In the genomic region with DNA sequence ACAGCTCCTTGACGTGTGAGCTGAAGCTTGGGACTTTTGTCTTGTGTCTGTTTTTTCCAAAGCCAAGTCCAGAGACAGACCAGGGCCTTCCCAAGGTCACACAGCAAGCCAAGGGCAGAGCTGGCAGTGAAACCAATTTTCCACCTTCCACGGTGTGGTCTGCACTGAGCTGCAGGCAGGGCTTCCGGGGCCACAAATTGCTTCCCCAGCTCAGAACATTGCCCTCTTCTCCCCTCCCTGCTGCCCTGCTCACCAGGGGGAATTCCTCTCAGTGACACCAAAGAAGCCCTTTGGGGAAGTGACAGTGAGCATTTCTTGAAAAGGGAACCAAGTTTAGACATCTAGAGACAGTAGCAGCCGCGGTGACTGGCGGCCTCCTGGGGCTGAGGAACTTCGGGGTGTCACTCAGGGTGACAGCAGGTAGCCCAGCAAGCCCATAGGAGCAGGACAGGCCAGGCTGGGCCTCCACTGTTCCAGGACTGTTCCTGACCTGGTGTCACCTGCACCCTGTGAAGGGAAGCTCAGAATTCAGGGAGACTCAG, we compare ENCODE assay signal across 9 cellular contexts. TPM values are rescaled to one million over a fixed set of nuclear protein-coding genes. Genes with fewer than 3 reads are reported as not detected.
DNase-seq lines count a peak whose midpoint lies in the region; ATAC-seq, FAIRE-seq and TF ChIP-seq lines count a peak whose summit lies in the region.
"Had no signal": no experiment of that assay in that cellular context is flagged by ENCODE, and none has a peak within 500 bp of the region (broad histone marks: within the 10 kb centered on the region; RNA-seq: fewer than 3 reads in every experiment).

No MANE protein-coding gene starts in this region.

- TF ChIP-seq CTCF in KMS-11 (conservative IDR thresholded peaks at IDR 0.05; ENCODE audit: low read depth, low read length), result no peak

- H3K27me3 ChIP-seq in KMS-11 (ENCODE audit: insufficient read depth, low read depth), result no peaks in the 10 kb centered on the region

- H3K9me3 Mint-ChIP-seq in activated CD8-positive, alpha-beta T cell treated with anti-CD3 and anti-CD28 coated beads, Interleukin-2, amount 10 ng/mL, durations not matched to agents 7 days and 5 days (ENCODE audit: insufficient read depth), result no peaks in the 10 kb centered on the region

- H3K27ac ChIP-seq in KMS-11, result peak overlapping the region; percentile 85

- FAIRE-seq in urothelium cell line (lab: Jason Lieb, UNC), result no peak

- peak; percentile 47 for ATAC-seq in GM21528 (IDR thresholded peaks at IDR 0.05; ENCODE audit: low FRiP score, unreplicated experiment)
- peak; percentile 75 for ATAC-seq in activated CD8-positive, alpha-beta T cell treated with anti-CD3 and anti-CD28 coated beads, Interleukin-2, amount 10 ng/mL, durations not matched to agents 7 days and 5 days
- ATAC-seq in left cardiac atrium, result peak; percentile 15 to 27

- no peaks in the 10 kb centered on the region for H3K27me3 Mint-ChIP-seq in activated CD8-positive, alpha-beta T cell treated with anti-CD3 and anti-CD28 coated beads, Interleukin-2, amount 10 ng/mL, durations not matched to agents 7 days and 5 days (ENCODE audit: low read depth)

- no peaks in the 10 kb centered on the region for H3K36me3 Mint-ChIP-seq in activated CD8-positive, alpha-beta T cell treated with anti-CD3 and anti-CD28 coated beads, Interleukin-2, amount 10 ng/mL, durations not matched to agents 7 days and 5 days (ENCODE audit: low read depth)

- no peaks in the 10 kb centered on the region for H3K36me3 ChIP-seq in KMS-11 (ENCODE audit: insufficient read depth)

- peak overlapping the region; percentile 95 for H3K27ac Mint-ChIP-seq in activated CD8-positive, alpha-beta T cell treated with anti-CD3 and anti-CD28 coated beads, Interleukin-2, amount 10 ng/mL, durations not matched to agents 7 days and 5 days

- intact Hi-C loops in left cardiac atrium (cut with DNase I), result loop anchor here in 1 of 2 donors (5.0 kb wide), 1 partner anchor 373 kb away; no protein-coding TSS in a partner anchor

- H3K4me1 ChIP-seq in KMS-11 (ENCODE audit: low read depth, poor library complexity, severe bottlenecking), result peaks cover 45% of the 10 kb centered on the region

- H3K4me3 Mint-ChIP-seq in activated CD8-positive, alpha-beta T cell treated with anti-CD3 and anti-CD28 coated beads, Interleukin-2, amount 10 ng/mL, durations not matched to agents 7 days and 5 days, result peak overlapping the region; percentile 68

- H3K4me2 ChIP-seq in KMS-11, result peak overlapping the region; percentile 38

- DNase-seq in ELF-1 (ENCODE audit: low read depth, low spot score), result peak; percentile 35
- peak; percentile 74 for DNase-seq in activated CD8-positive, alpha-beta T cell treated with anti-CD3 and anti-CD28 coated beads, Interleukin-2, amount 10 ng/mL, durations not matched to agents 7 days and 5 days
- peak; percentile 39 for DNase-seq in left cardiac atrium
- DNase-seq in stimulated activated CD4-positive, alpha-beta T cell treated with anti-CD3 and anti-CD28 coated beads, TNF-alpha, amount 100 ng/mL, for 24 hours (ENCODE audit: low read depth in 3 of 3), result peak; percentile 36 to 60 (median 39)
- no peak for DNase-seq in NCI-H187 (lab: John Stamatoyannopoulos, UW)
- no peak for DNase-seq in urothelium cell line (ENCODE audit: low spot score)

- H4K20me1 ChIP-seq in KMS-11 (ENCODE audit: insufficient read depth), result no peaks in the 10 kb centered on the region

- H3K79me2 ChIP-seq in KMS-11 (ENCODE audit: insufficient read depth, low read depth), result no peaks in the 10 kb centered on the region

- POLR2A ChIA-PET in activated CD8-positive, alpha-beta T cell treated with anti-CD3 and anti-CD28 coated beads, Interleukin-2, amount 10 ng/mL, durations not matched to agents 7 days and 5 days (lab: Charles Lee), result interaction anchor here (0.6 to 4.7 kb wide), 15 partner anchors 8 to 389 kb away, joined by 3 to 25 read pairs (median 5); a partner anchor contains a TSS

- no peak overlapping the region for H3K4me3 ChIP-seq in KMS-11 (IDR thresholded peaks at IDR 0.05; ENCODE audit: insufficient read depth, low read depth, low read length)

- peak overlapping the region; percentile 66; the same call in 1 of the 2 replicates for H2AFZ ChIP-seq in KMS-11 (ENCODE audit: low read depth)

- peak overlapping the region; percentile 49 for H3K9ac ChIP-seq in KMS-11

- CTCF ChIA-PET in activated CD8-positive, alpha-beta T cell treated with anti-CD3 and anti-CD28 coated beads, Interleukin-2, amount 10 ng/mL, durations not matched to agents 7 days and 5 days (lab: Charles Lee), result interaction anchor here (0.7 to 12.4 kb wide), 18 partner anchors 9 to 584 kb away, joined by 3 to 436 read pairs (median 20); a partner anchor contains a TSS

- H3K4me1 Mint-ChIP-seq in activated CD8-positive, alpha-beta T cell treated with anti-CD3 and anti-CD28 coated beads, Interleukin-2, amount 10 ng/mL, durations not matched to agents 7 days and 5 days (ENCODE audit: low read depth), result peaks cover 67% of the 10 kb centered on the region

RNA-seq across cellular contexts. Expression of a gene that starts 9.2 kb away (rescaled TPM):
- total RNA-seq in activated CD8-positive, alpha-beta T cell treated with anti-CD3 and anti-CD28 coated beads, Interleukin-2, amount 10 ng/mL, durations not matched to agents 7 days and 5 days, result 10 to 100 TPM; 22.5 to 24.3 TPM
- total RNA-seq in left cardiac atrium, result 1 to 10 TPM; 1.6 to 1.9 TPM

RNA-seq across cellular contexts. Expression of a gene that starts 18.3 kb away (rescaled TPM):
- total RNA-seq in activated CD8-positive, alpha-beta T cell treated with anti-CD3 and anti-CD28 coated beads, Interleukin-2, amount 10 ng/mL, durations not matched to agents 7 days and 5 days, result under 1 TPM; 0.16 to 0.37 TPM
- total RNA-seq in left cardiac atrium, result under 1 TPM; 0.76 to 0.88 TPM
- total RNA-seq: glomerular endothelial cell had no signal

Comparison
In these comparisons a context has a peak if more than half of its experiments do, and no peak if none do; other contexts are left out.
1. DNase-seq: peak in ELF-1 (single experiment), activated CD8-positive, alpha-beta T cell treated with anti-CD3 and anti-CD28 coated beads, Interleukin-2, amount 10 ng/mL, durations not matched to agents 7 days and 5 days (single experiment), left cardiac atrium (single experiment) and stimulated activated CD4-positive, alpha-beta T cell treated with anti-CD3 and anti-CD28 coated beads, TNF-alpha, amount 100 ng/mL, for 24 hours (3 of 3); none in NCI-H187 (0 of 2) and urothelium cell line (single experiment).
2. ATAC-seq: peak in every context shown above with its lines; median percentile 75 in activated CD8-positive, alpha-beta T cell treated with anti-CD3 and anti-CD28 coated beads, Interleukin-2, amount 10 ng/mL, durations not matched to agents 7 days and 5 days; 47 in GM21528; 21 in left cardiac atrium.
3. RNA of a gene that starts 9.2 kb away (total RNA-seq): 22.5 to 24.3 TPM in activated CD8-positive, alpha-beta T cell treated with anti-CD3 and anti-CD28 coated beads, Interleukin-2, amount 10 ng/mL, durations not matched to agents 7 days and 5 days; 1.6 to 1.9 TPM in left cardiac atrium; every median in the first group is over 4 times any median in the second.